Comparison of ENCODE assay signal across 12 cellular contexts in the genomic region with DNA sequence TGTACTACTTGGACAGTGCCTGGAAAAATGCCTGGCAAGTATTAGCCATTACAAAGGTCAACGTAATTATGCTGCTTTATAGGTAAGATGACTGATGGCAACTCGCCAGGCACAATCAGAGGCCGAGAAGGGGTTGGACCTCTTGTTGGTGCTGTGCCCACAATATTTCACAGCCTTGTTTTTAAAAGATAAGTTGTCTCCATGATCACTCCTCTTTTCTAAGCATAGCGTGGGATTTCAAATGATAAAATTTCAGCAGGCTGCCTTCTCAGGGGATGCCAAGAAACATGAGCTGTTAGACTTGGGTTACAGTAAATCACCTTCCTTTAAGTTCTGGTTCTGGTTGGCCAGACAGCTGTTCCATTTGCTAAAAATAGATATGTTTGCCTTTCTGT. TPM values are rescaled to one million over a fixed set of nuclear protein-coding genes. Genes with fewer than 3 reads are reported as not detected.
A peak's percentile ranks its signal among the peaks of the same experiment; 100 is the strongest.
DNase-seq lines count a peak whose midpoint lies in the region; ATAC-seq and TF ChIP-seq lines count a peak whose summit lies in the region.
"Had no signal": no experiment of that assay in that cellular context is flagged by ENCODE, and none has a peak within 500 bp of the region (broad histone marks: within the 10 kb centered on the region; RNA-seq: fewer than 3 reads in every experiment).

No MANE protein-coding gene starts in this region.

- no peak overlapping the region for H2BK120ac ChIP-seq in neuronal stem cell (ENCODE audit: low read depth, low read length)

- no peaks in the 10 kb centered on the region for H3K9me3 Mint-ChIP-seq in CD4-positive, alpha-beta memory T cell

- no peak overlapping the region for H3K14ac ChIP-seq in neuronal stem cell (ENCODE audit: low read length)

- CTCF ChIA-PET in CD4-positive, alpha-beta memory T cell (lab: Charles Lee; ENCODE audit: partially characterized antibody): interaction anchor here (0.9 to 1.3 kb wide), 4 partner anchors 78 to 188 kb away, joined by 3 to 5 read pairs (median 3); no protein-coding TSS in a partner anchor

- H2AK5ac ChIP-seq in neuronal stem cell (ENCODE audit: low read depth, low read length): no peak overlapping the region

- no peaks in the 10 kb centered on the region for H3K79me2 ChIP-seq in parathyroid adenoma

- H3K27ac Mint-ChIP-seq in CD4-positive, alpha-beta memory T cell: peak overlapping the region in 6 of 7 donors; percentile 65 to 95 (median 78)

- H3K18ac ChIP-seq in neuronal stem cell (ENCODE audit: low read length): no peak overlapping the region

- peak overlapping the region in 1 of 2 donors; percentile 24 for H3K4me3 ChIP-seq in CD4-positive, alpha-beta memory T cell (ENCODE audit: low read length in 2 of 2)
- H3K4me3 ChIP-seq in choroid plexus epithelial cell (ENCODE audit: low read depth, low read length) (no peak overlapping the region), parathyroid adenoma (ENCODE audit: low read depth, low read length) (no peak overlapping the region), neuronal stem cell (ENCODE audit: low read length in 2 of 2) (no peak overlapping the region)
- H3K4me3 ChIP-seq: GM12878 had no signal

- no peaks in the 10 kb centered on the region for H3K36me3 ChIP-seq in CD4-positive, alpha-beta memory T cell (ENCODE audit: insufficient read depth, low read length)
- H3K36me3 ChIP-seq in parathyroid adenoma (ENCODE audit: control insufficient read depth, insufficient read depth, low read length): no peaks in the 10 kb centered on the region
- H3K36me3 ChIP-seq in neuronal stem cell (replicated peaks in 1 of 2; ENCODE audit: control insufficient read depth in 2 of 2, insufficient read depth in 2 of 2, low read length in 2 of 2): no peaks in the 10 kb centered on the region

- no peak overlapping the region for H4K8ac ChIP-seq in neuronal stem cell (ENCODE audit: low read depth, low read length)

- H3K9ac ChIP-seq in parathyroid adenoma (no peak overlapping the region), neuronal stem cell (ENCODE audit: low read depth, low read length, poor library complexity) (no peak overlapping the region)

- H3K4me2 ChIP-seq in parathyroid adenoma (ENCODE audit: low read length) (peak overlapping the region; percentile 94), neuronal stem cell (ENCODE audit: insufficient read depth, low read length, poor library complexity, severe bottlenecking) (no peak overlapping the region)

- H2AFZ ChIP-seq in parathyroid adenoma (no peak overlapping the region), neuronal stem cell (ENCODE audit: low read length) (no peak overlapping the region)

- no peaks in the 10 kb centered on the region for H3K79me1 ChIP-seq in neuronal stem cell (ENCODE audit: low read depth, low read length)

- no peak overlapping the region for H2BK5ac ChIP-seq in neuronal stem cell (ENCODE audit: low read length)

- H3K4me1 ChIP-seq in CD4-positive, alpha-beta memory T cell (ENCODE audit: insufficient read depth, low read length): peaks cover 65% of the 10 kb centered on the region
- no peaks in the 10 kb centered on the region for H3K4me1 ChIP-seq in parathyroid adenoma
- H3K4me1 ChIP-seq in neuronal stem cell (ENCODE audit: control insufficient read depth in 2 of 2, insufficient read depth in 1 of 2, low read depth in 1 of 2, low read length in 2 of 2): peaks cover 5 to 7% of the 10 kb centered on the region in 2 donors

- no peak for DNase-seq in CD4-positive, alpha-beta memory T cell
- peak; percentile 45 for DNase-seq in LoVo (ENCODE audit: low spot score)
- DNase-seq in choroid plexus epithelial cell (ENCODE audit: low read depth): peak; percentile 68
- DNase-seq in DMS114 treated with DMSO at 0.1 percent for 48 hours (lab: John Stamatoyannopoulos, UW; ENCODE audit: unreplicated experiment): no peak
- no peak for DNase-seq in neuronal stem cell (ENCODE audit: low spot score)
- no peak for DNase-seq in islet precursor cell
- DNase-seq: activated CD4-positive, CD25-positive, alpha-beta regulatory T cell; aorta; NCI-H1930 had no signal

- peaks cover 6 to 10% of the 10 kb centered on the region in 2 donors for H3K27me3 Mint-ChIP-seq in CD4-positive, alpha-beta memory T cell

- H3K27me3 ChIP-seq in CD4-positive, alpha-beta memory T cell (ENCODE audit: insufficient read depth, low read length): peaks cover 5% of the 10 kb centered on the region
- H3K27me3 ChIP-seq in parathyroid adenoma (ENCODE audit: control insufficient read depth, insufficient read depth, low read length): no peaks in the 10 kb centered on the region
- H3K27me3 ChIP-seq in neuronal stem cell (ENCODE audit: control insufficient read depth in 3 of 3, insufficient read depth in 3 of 3, low read depth in 1 of 3, low read length in 3 of 3): peaks cover 8 to 77% (median 43%) of the 10 kb centered on the region in 3 experiments

- ATAC-seq in GM21786 (IDR thresholded peaks at IDR 0.05; ENCODE audit: unreplicated experiment): no peak
- ATAC-seq: GM12878 had no signal

- WGBS in neuronal stem cell (ENCODE audit: extremely low coverage in 2 of 2, insufficient read length in 2 of 2, insufficient replicate concordance in 1 of 2), 2 donors: no CpG with 5 or more reads among the region's 4 CpGs

- POLR2A ChIA-PET in CD4-positive, alpha-beta memory T cell (lab: Charles Lee; ENCODE audit: partially characterized antibody): no interaction called here

- peaks cover 0 to 5% of the 10 kb centered on the region in 2 donors for H3K36me3 Mint-ChIP-seq in CD4-positive, alpha-beta memory T cell

- H3K4me1 Mint-ChIP-seq in CD4-positive, alpha-beta memory T cell: peaks cover 45 to 84% (median 70%) of the 10 kb centered on the region in 4 donors

- H3K23ac ChIP-seq in neuronal stem cell (ENCODE audit: low read depth, low read length, poor library complexity): no peak overlapping the region

- intact Hi-C loops in CD4-positive, alpha-beta memory T cell (cut with micrococcal nuclease): loop anchor here (10.0 kb wide), 1 partner anchor 79 kb away; no protein-coding TSS in a partner anchor

- peak overlapping the region; percentile 81 to 96 (median 92) for H3K4me3 Mint-ChIP-seq in CD4-positive, alpha-beta memory T cell

- no peaks in the 10 kb centered on the region for H3K9me3 ChIP-seq in CD4-positive, alpha-beta memory T cell (ENCODE audit: control insufficient read depth in 1 of 2, low read length in 2 of 2)
- no peaks in the 10 kb centered on the region for H3K9me3 ChIP-seq in parathyroid adenoma (ENCODE audit: control insufficient read depth, low read length)
- H3K9me3 ChIP-seq in neuronal stem cell (replicated peaks in 1 of 2; ENCODE audit: control insufficient read depth in 2 of 2, insufficient read depth in 1 of 2, low read depth in 1 of 2, low read length in 2 of 2): peaks cover 0 to 2% of the 10 kb centered on the region in 2 donors

- peak overlapping the region; percentile 16 for H3K27ac ChIP-seq in CD4-positive, alpha-beta memory T cell (ENCODE audit: low read depth, low read length)
- H3K27ac ChIP-seq in parathyroid adenoma (peak overlapping the region; percentile 11), neuronal stem cell (replicated peaks; ENCODE audit: low read length) (no peak overlapping the region)

- no peak overlapping the region for H2BK15ac ChIP-seq in neuronal stem cell (ENCODE audit: low read length)

- TF ChIP-seq CTCF in choroid plexus epithelial cell (conservative IDR thresholded peaks at IDR 0.05; ENCODE audit: low read depth, low read length): no peak
- no peak for TF ChIP-seq CTCF in parathyroid adenoma (IDR thresholded peaks at IDR 0.05)

- H3K4ac ChIP-seq in neuronal stem cell (ENCODE audit: low read length): no peak overlapping the region

- no peak overlapping the region for H2BK12ac ChIP-seq in neuronal stem cell (ENCODE audit: low read length)

- no peak overlapping the region for H4K91ac ChIP-seq in neuronal stem cell (ENCODE audit: low read depth, low read length, poor library complexity)

RNA-seq across cellular contexts. Expression of a gene that starts 26.9 kb away (rescaled TPM):
- 10 to 100 TPM; 16.9 to 19.3 TPM for total RNA-seq in CD4-positive, alpha-beta memory T cell
- polyA plus RNA-seq in CD4-positive, alpha-beta memory T cell: 100 to 1,000 TPM; 128 to 163 TPM
- 1.4 TPM for polyA plus RNA-seq in neuronal stem cell (2013, experiment 1 of 2)
- 1.2 TPM for polyA plus RNA-seq in neuronal stem cell (2013, experiment 2 of 2)

Comparison
In these comparisons a context has a peak if more than half of its experiments do, and no peak if none do; other contexts are left out.
1. DNase-seq: peak in LoVo (single experiment) and choroid plexus epithelial cell (single experiment); none in CD4-positive, alpha-beta memory T cell (0 of 5), DMS114 treated with DMSO at 0.1 percent for 48 hours (single experiment), neuronal stem cell (single experiment) and islet precursor cell (single experiment).